9 cellular contexts compared by ENCODE assay signal in genomic region chr18:55998071-55998522, GRCh38.
DNase-seq lines count a peak whose midpoint lies in the region; ATAC-seq and TF ChIP-seq lines count a peak whose summit lies in the region.
"Had no signal": no experiment of that assay in that cellular context is flagged by ENCODE, and none has a peak within 500 bp of the region (broad histone marks: within the 10 kb centered on the region; RNA-seq: fewer than 3 reads in every experiment).

No MANE protein-coding gene starts in this region.

- no peaks in the 10 kb centered on the region for H3K4me1 Mint-ChIP-seq in natural killer cell

- TF ChIP-seq CTCF in heart left ventricle (IDR thresholded peaks at IDR 0.05) = no peak
- TF ChIP-seq CTCF in retinal pigment epithelial cell (conservative IDR thresholded peaks at IDR 0.05; ENCODE audit: low read depth, low read length) = no peak
- no peak for TF ChIP-seq CTCF in natural killer cell (IDR thresholded peaks at IDR 0.05)

- H3K27ac Mint-ChIP-seq in natural killer cell = no peak overlapping the region

- H3K27me3 ChIP-seq in heart left ventricle = no peaks in the 10 kb centered on the region
- H3K27me3 ChIP-seq: adrenal gland had no signal

- no peaks in the 10 kb centered on the region for H3K9me3 ChIP-seq in heart left ventricle
- H3K9me3 ChIP-seq: adrenal gland had no signal

- DNase-seq in GM04504 (ENCODE audit: low read depth) (peak; percentile 65), heart left ventricle (peak in 2 of 5 donors; percentile 10 to 26), retinal pigment epithelial cell (ENCODE audit: low read depth) (peak; percentile 68), natural killer cell (no peak), NCI-H128 (lab: John Stamatoyannopoulos, UW; ENCODE audit: unreplicated experiment) (no peak)
- DNase-seq in activated CD4-positive, alpha-beta T cell treated with anti-CD3 and anti-CD28 coated beads, Interleukin-2, amount 50 U/mL, for 4 hours = no peak
- no peak for DNase-seq in stimulated activated CD4-positive, alpha-beta T cell treated with anti-CD3 and anti-CD28 coated beads, Interleukin-4, amount 100 ng/mL, for 1 hour

- ATAC-seq in SK-N-SH treated with all-trans-retinoic acid at 6 μM for 48 hours = peak; percentile 84
- ATAC-seq in heart left ventricle = peak; percentile 63 to 72 (median 70)
- no peak for ATAC-seq in natural killer cell

- H3K27me3 Mint-ChIP-seq in natural killer cell (ENCODE audit: low read depth in 2 of 2) = no peaks in the 10 kb centered on the region

- WGBS in heart left ventricle, 4 donors = 49 to 59% (median 54%) methylated on average over 11 of the region's 11 CpGs

- H3K27ac ChIP-seq in heart left ventricle = peak overlapping the region in 10 of 12 donors; percentile 13 to 71 (median 46)

- no peaks in the 10 kb centered on the region for H3K36me3 Mint-ChIP-seq in natural killer cell

- no peak for TF ChIP-seq POLR2A in heart left ventricle (IDR thresholded peaks at IDR 0.05)

- H3K4me1 ChIP-seq in heart left ventricle = peaks cover 0 to 28% (median 14%) of the 10 kb centered on the region in 12 donors
- H3K4me1 ChIP-seq: adrenal gland had no signal

- H3K9me3 Mint-ChIP-seq in natural killer cell = peaks cover 0 to 2% of the 10 kb centered on the region in 2 donors

- H3K36me3 ChIP-seq in heart left ventricle = no peaks in the 10 kb centered on the region
- H3K36me3 ChIP-seq: adrenal gland had no signal

- intact Hi-C loops in heart left ventricle (cut with DNase I) (no loop called here), natural killer cell (cut with micrococcal nuclease) (no loop called here)

- peak overlapping the region in 8 of 12 donors; percentile 7 to 47 (median 15) for H3K4me3 ChIP-seq in heart left ventricle
- peak overlapping the region; percentile 0 for H3K4me3 ChIP-seq in retinal pigment epithelial cell (ENCODE audit: low read length)
- H3K4me3 ChIP-seq: adrenal gland had no signal

- H3K4me3 Mint-ChIP-seq in natural killer cell = no peak overlapping the region

TF ChIP-seq in SK-N-SH treated with all-trans-retinoic acid at 6 μM for 48 hours, 23 proteins besides CTCF, POLR2A, EP300 and RAD21:
- no peak for TF ChIP-seq ZNF8 (CRISPR knock-in tag; IDR thresholded peaks at IDR 0.05)
- TF ChIP-seq PPARA (CRISPR knock-in tag; IDR thresholded peaks at IDR 0.05; ENCODE audit: borderline replicate concordance) = no peak
TF ChIP-seq in SK-N-SH treated with all-trans-retinoic acid at 6 μM for 48 hours: peak in this region for 0.

Comparison
In these comparisons a context has a peak if more than half of its experiments do, and no peak if none do; other contexts are left out.
1. DNase-seq: peak in GM04504 (single experiment) and retinal pigment epithelial cell (single experiment); none in activated CD4-positive, alpha-beta T cell treated with anti-CD3 and anti-CD28 coated beads, Interleukin-2, amount 50 U/mL, for 4 hours (0 of 2), natural killer cell (single experiment), stimulated activated CD4-positive, alpha-beta T cell treated with anti-CD3 and anti-CD28 coated beads, Interleukin-4, amount 100 ng/mL, for 1 hour (single experiment) and NCI-H128 (single experiment).
2. ATAC-seq: peak in SK-N-SH treated with all-trans-retinoic acid at 6 μM for 48 hours (single experiment) and heart left ventricle (4 of 4); none in natural killer cell (0 of 3).